1 cellular context compared by ENCODE assay signal in genomic region chr3:51982352-51982837, GRCh38.
TF ChIP-seq lines count a peak whose summit lies in the region.

No MANE protein-coding gene starts in this region.

TF ChIP-seq in K562, 482 proteins besides CTCF, POLR2A, EP300 and RAD21 (continued from another document):
- TF ChIP-seq, protein P1, sequence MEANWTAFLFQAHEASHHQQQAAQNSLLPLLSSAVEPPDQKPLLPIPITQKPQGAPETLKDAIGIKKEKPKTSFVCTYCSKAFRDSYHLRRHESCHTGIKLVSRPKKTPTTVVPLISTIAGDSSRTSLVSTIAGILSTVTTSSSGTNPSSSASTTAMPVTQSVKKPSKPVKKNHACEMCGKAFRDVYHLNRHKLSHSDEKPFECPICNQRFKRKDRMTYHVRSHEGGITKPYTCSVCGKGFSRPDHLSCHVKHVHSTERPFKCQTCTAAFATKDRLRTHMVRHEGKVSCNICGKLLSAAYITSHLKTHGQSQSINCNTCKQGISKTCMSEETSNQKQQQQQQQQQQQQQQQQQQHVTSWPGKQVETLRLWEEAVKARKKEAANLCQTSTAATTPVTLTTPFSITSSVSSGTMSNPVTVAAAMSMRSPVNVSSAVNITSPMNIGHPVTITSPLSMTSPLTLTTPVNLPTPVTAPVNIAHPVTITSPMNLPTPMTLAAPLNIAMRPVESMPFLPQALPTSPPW (CRISPR knock-in tag; IDR thresholded peaks at IDR 0.05), result no peak
